8 cellular contexts compared by ENCODE assay signal in the genomic region with DNA sequence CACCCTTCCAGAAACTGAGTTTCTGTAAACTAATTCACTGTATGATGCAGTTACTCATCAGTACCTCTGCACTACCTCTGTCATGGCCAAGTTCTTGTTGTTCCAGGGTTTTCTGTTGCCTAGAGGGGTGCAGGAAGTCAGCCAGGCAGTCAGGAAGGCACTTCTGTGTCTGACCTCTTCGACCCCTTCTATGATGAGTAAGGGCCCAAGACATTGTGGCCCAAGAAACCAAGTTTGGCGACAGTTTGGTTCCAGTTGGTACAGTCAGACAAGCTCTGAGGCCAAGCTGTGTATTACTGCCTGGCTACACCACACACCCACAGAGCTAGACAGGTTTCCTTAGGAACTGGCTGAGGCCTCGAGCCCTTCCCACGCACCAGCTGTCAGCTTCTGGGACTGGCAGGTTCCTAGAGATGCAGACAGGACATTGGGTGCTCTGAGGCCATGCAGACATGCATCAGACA. TPM values are rescaled to one million over a fixed set of nuclear protein-coding genes. Genes with fewer than 3 reads are reported as not detected.
DNase-seq lines count a peak whose midpoint lies in the region; ATAC-seq and TF ChIP-seq lines count a peak whose summit lies in the region.

No MANE protein-coding gene starts in this region.

- TF ChIP-seq CTCF in WERI-Rb-1 (IDR thresholded peaks at IDR 0.05; ENCODE audit: low read depth, low read length) (no peak), upper lobe of left lung (IDR thresholded peaks at IDR 0.05) (no peak), GM13977 (IDR thresholded peaks at IDR 0.05; ENCODE audit: extremely low read depth, insufficient read depth, missing control alignments) (no peak), neural progenitor cell (IDR thresholded peaks at IDR 0.05) (no peak)

- H3K9ac ChIP-seq in neural progenitor cell = no peak overlapping the region

- WGBS in upper lobe of left lung, 2 donors = 55 to 57% methylated on average over 2 to 4 of the region's 4 CpGs

- no peak overlapping the region for H3K4me2 ChIP-seq in neural progenitor cell

- ATAC-seq in Right ventricle myocardium inferior (peak; percentile 62), upper lobe of left lung (ENCODE audit: low FRiP score in 2 of 2) (peak in 1 of 2 donors; percentile 25)

- H4K20me1 ChIP-seq in neural progenitor cell (ENCODE audit: low read depth) = peaks cover 5% of the 10 kb centered on the region

- no peaks in the 10 kb centered on the region for H3K27me3 ChIP-seq in WERI-Rb-1 (ENCODE audit: insufficient read depth, low read depth, severe bottlenecking)
- no peaks in the 10 kb centered on the region for H3K27me3 ChIP-seq in upper lobe of left lung
- no peaks in the 10 kb centered on the region for H3K27me3 ChIP-seq in neural progenitor cell

- H3K36me3 Mint-ChIP-seq in neural progenitor cell = peaks cover 10% of the 10 kb centered on the region

- intact Hi-C loops in Right ventricle myocardium inferior (cut with DNase I) = no loop called here
- intact Hi-C loops in cardiac septum (cut with DNase I) = no loop called here

- no peaks in the 10 kb centered on the region for H3K9me3 Mint-ChIP-seq in neural progenitor cell

- in situ Hi-C loops in GM13977 (cut with MboI; ENCODE audit: low pct_unique_long_range_greater_than_20kb, low sequenced_read_pairs, unreplicated experiment) = no loop called here

- peaks cover 27 to 42% (median 34%) of the 10 kb centered on the region in 4 donors for H3K4me1 ChIP-seq in upper lobe of left lung
- peaks cover 27% of the 10 kb centered on the region for H3K4me1 ChIP-seq in neural progenitor cell

- TF ChIP-seq POLR2A in upper lobe of left lung (IDR thresholded peaks at IDR 0.05) = no peak

- no peak for TF ChIP-seq EP300 in upper lobe of left lung (IDR thresholded peaks at IDR 0.05)

- H3K9me3 ChIP-seq in WERI-Rb-1 (ENCODE audit: severe bottlenecking) (no peaks in the 10 kb centered on the region), upper lobe of left lung (no peaks in the 10 kb centered on the region), neural progenitor cell (ENCODE audit: low read depth) (no peaks in the 10 kb centered on the region)

- H3K27ac Mint-ChIP-seq in neural progenitor cell = no peak overlapping the region

- H3K27ac ChIP-seq in WERI-Rb-1 (peak overlapping the region; percentile 83), upper lobe of left lung (peak overlapping the region in 3 of 4 donors; percentile 19 to 36 (median 21)), neural progenitor cell (no peak overlapping the region)

- H3K27me3 Mint-ChIP-seq in neural progenitor cell (ENCODE audit: insufficient read depth, low read depth) = peaks cover 2% of the 10 kb centered on the region

- H2AFZ ChIP-seq in neural progenitor cell (replicated peaks) = no peak overlapping the region

- H3K4me3 Mint-ChIP-seq in neural progenitor cell = no peak overlapping the region

- H3K36me3 ChIP-seq in WERI-Rb-1 (no peaks in the 10 kb centered on the region), upper lobe of left lung (peaks cover 0 to 53% (median 21%) of the 10 kb centered on the region in 4 donors), neural progenitor cell (no peaks in the 10 kb centered on the region)

- H3F3A ChIP-seq in neural progenitor cell (ENCODE audit: low read depth) = peaks cover 13% of the 10 kb centered on the region

- peaks cover 52% of the 10 kb centered on the region for H3K4me1 Mint-ChIP-seq in neural progenitor cell

- no peaks in the 10 kb centered on the region for H3K79me2 ChIP-seq in neural progenitor cell (ENCODE audit: low read depth)

- no peak for DNase-seq in Right ventricle myocardium inferior (ENCODE audit: missing footprints)
- DNase-seq in cardiac septum (ENCODE audit: low spot score) = no peak
- peak; percentile 80 for DNase-seq in WERI-Rb-1
- DNase-seq in hepatic stellate cell (ENCODE audit: low spot score) = peak; percentile 34
- peak in 1 of 2 donors; percentile 15 for DNase-seq in upper lobe of left lung
- no peak for DNase-seq in NCI-H2081 treated with DMSO at 0.1 percent for 48 hours (lab: John Stamatoyannopoulos, UW)
- DNase-seq in GM13977 (ENCODE audit: low spot score) = no peak
- no peak for DNase-seq in neural progenitor cell (ENCODE audit: low spot score)

- H3K4me3 ChIP-seq in WERI-Rb-1 (ENCODE audit: low read depth, low read length) (peak overlapping the region; percentile 10), upper lobe of left lung (no peak overlapping the region), neural progenitor cell (no peak overlapping the region)

RNA-seq across cellular contexts. Expression of gene TRAF3IP2, which starts 41.2 kb away (rescaled TPM):
- 11.0 TPM for total RNA-seq in Right ventricle myocardium inferior
- 6.5 TPM for total RNA-seq in cardiac septum
- total RNA-seq in upper lobe of left lung = 10 to 100 TPM; 29.2 to 38.0 (median 32.5) TPM
- total RNA-seq in neural progenitor cell (ENCODE audit: low replicate concordance) = 0.59 and 0.60 TPM in 2 replicates

Comparison
In these comparisons a context has a peak if more than half of its experiments do, and no peak if none do; other contexts are left out.
1. DNase-seq: peak in WERI-Rb-1 (single experiment) and hepatic stellate cell (single experiment); none in Right ventricle myocardium inferior (single experiment), cardiac septum (single experiment), NCI-H2081 treated with DMSO at 0.1 percent for 48 hours (single experiment), GM13977 (single experiment) and neural progenitor cell (single experiment).